Comparison of ENCODE assay signal across 38 cellular contexts in genomic region chr18:11276678-11277077, GRCh38.
"Had no signal": no experiment of that assay in that cellular context is flagged by ENCODE, and none has a peak within 500 bp of the region (broad histone marks: within the 10 kb centered on the region; RNA-seq: fewer than 3 reads in every experiment).

No MANE protein-coding gene starts in this region.

- H3K4me3 ChIP-seq: ascending aorta, cardiac muscle cell had no signal

- H3K36me3 Mint-ChIP-seq: activated CD8-positive, alpha-beta memory T cell treated with anti-CD3 and anti-CD28 coated beads, Interleukin-2, amount 10 ng/mL, durations not matched to agents 7 days and 5 days; activated naive CD4-positive, alpha-beta T cell treated with anti-CD3 and anti-CD28 coated beads, Interleukin-2, amount 10 ng/mL, durations not matched to agents 7 days and 5 days; activated naive CD4-positive, alpha-beta T cell treated with anti-CD3 and anti-CD28 coated beads, Interleukin-2, amount 50 U/mL, for 24 hours; activated naive CD8-positive, alpha-beta T cell; activated naive CD8-positive, alpha-beta T cell treated with anti-CD3 and anti-CD28 coated beads, Interleukin-2, amount 10 ng/mL, durations not matched to agents 7 days and 5 days; brain had no signal

- H3K27ac Mint-ChIP-seq: activated CD4-positive, alpha-beta memory T cell treated with anti-CD3 and anti-CD28 coated beads, Interleukin-2, amount 10 ng/mL, durations not matched to agents 7 days and 5 days; activated CD4-positive, alpha-beta T cell treated with anti-CD3 and anti-CD28 coated beads, Interleukin-2, amount 10 ng/mL, durations not matched to agents 7 days and 5 days; activated CD8-positive, alpha-beta memory T cell treated with anti-CD3 and anti-CD28 coated beads, Interleukin-2, amount 10 ng/mL, durations not matched to agents 7 days and 5 days; activated CD8-positive, alpha-beta T cell treated with anti-CD3 and anti-CD28 coated beads, Interleukin-2, amount 10 ng/mL, durations not matched to agents 7 days and 5 days; activated naive CD4-positive, alpha-beta T cell treated with anti-CD3 and anti-CD28 coated beads, Interleukin-2, amount 10 ng/mL, durations not matched to agents 7 days and 5 days; activated naive CD4-positive, alpha-beta T cell treated with anti-CD3 and anti-CD28 coated beads, Interleukin-2, amount 50 U/mL, for 24 hours; activated naive CD8-positive, alpha-beta T cell; activated naive CD8-positive, alpha-beta T cell treated with anti-CD3 and anti-CD28 coated beads, Interleukin-2, amount 10 ng/mL, durations not matched to agents 7 days and 5 days; activated naive CD8-positive, alpha-beta T cell treated with anti-CD3 and anti-CD28 coated beads, Interleukin-2, amount 50 U/mL, for 24 hours; activated T-cell treated with anti-CD3 and anti-CD28 coated beads, Interleukin-2, amount 50 U/mL, for 24 hours; activated T-helper 2 cell treated with anti-CD3 and anti-CD28 coated beads, Interferon-gamma antibody, Interleukin-2, Interleukin-4, amounts not matched to agents 10 μg/mL and 5 μg/mL and 100 μg/mL, durations not matched to agents 14 hours and 24 hours and 36 hours; brain; T-helper 1 cell treated with Interleukin-12 subunit alpha and Interleukin-12 subunit beta and Interleukin-4 antibody, amounts not matched to agents 30 μg/mL and 1 μg/mL, for 36 hours; T-helper 2 cell treated with Interferon-gamma antibody and Interleukin-4, amounts not matched to agents 5 μg/mL and 100 μg/mL, for 36 hours; WTC11 had no signal

- FAIRE-seq: bronchial epithelial cell had no signal

- H3K9me3 ChIP-seq: ascending aorta had no signal

- H3K27me3 Mint-ChIP-seq: activated CD4-positive, alpha-beta memory T cell treated with anti-CD3 and anti-CD28 coated beads, Interleukin-2, amount 10 ng/mL, durations not matched to agents 7 days and 5 days; activated CD4-positive, alpha-beta T cell treated with anti-CD3 and anti-CD28 coated beads, Interleukin-2, amount 10 ng/mL, durations not matched to agents 7 days and 5 days; activated CD8-positive, alpha-beta memory T cell treated with anti-CD3 and anti-CD28 coated beads, Interleukin-2, amount 10 ng/mL, durations not matched to agents 7 days and 5 days; activated naive CD4-positive, alpha-beta T cell treated with anti-CD3 and anti-CD28 coated beads, Interleukin-2, amount 10 ng/mL, durations not matched to agents 7 days and 5 days; activated naive CD4-positive, alpha-beta T cell treated with anti-CD3 and anti-CD28 coated beads, Interleukin-2, amount 50 U/mL, for 24 hours; activated naive CD8-positive, alpha-beta T cell; activated naive CD8-positive, alpha-beta T cell treated with anti-CD3 and anti-CD28 coated beads, Interleukin-2, amount 10 ng/mL, durations not matched to agents 7 days and 5 days; activated naive CD8-positive, alpha-beta T cell treated with anti-CD3 and anti-CD28 coated beads, Interleukin-2, amount 50 U/mL, for 24 hours; activated T-cell treated with anti-CD3 and anti-CD28 coated beads, Interleukin-2, amount 50 U/mL, for 24 hours; central memory CD8-positive, alpha-beta T cell had no signal

- H3K36me3 ChIP-seq: ascending aorta, cardiac muscle cell, WERI-Rb-1 had no signal

- H3K27ac ChIP-seq: ascending aorta, cardiac muscle cell, WERI-Rb-1 had no signal

- H3K9me3 Mint-ChIP-seq: activated CD4-positive, alpha-beta memory T cell treated with anti-CD3 and anti-CD28 coated beads, Interleukin-2, amount 10 ng/mL, durations not matched to agents 7 days and 5 days; activated CD4-positive, alpha-beta T cell treated with anti-CD3 and anti-CD28 coated beads, Interleukin-2, amount 10 ng/mL, durations not matched to agents 7 days and 5 days; activated naive CD8-positive, alpha-beta T cell treated with anti-CD3 and anti-CD28 coated beads, Interleukin-2, amount 10 ng/mL, durations not matched to agents 7 days and 5 days; activated T-cell treated with anti-CD3 and anti-CD28 coated beads, Interleukin-2, amount 50 U/mL, for 24 hours; activated T-helper 2 cell treated with anti-CD3 and anti-CD28 coated beads, Interferon-gamma antibody, Interleukin-2, Interleukin-4, amounts not matched to agents 10 μg/mL and 5 μg/mL and 100 μg/mL, durations not matched to agents 14 hours and 24 hours and 36 hours; T-helper 2 cell treated with Interferon-gamma antibody and Interleukin-4, amounts not matched to agents 5 μg/mL and 100 μg/mL, for 36 hours had no signal

- H3K4me1 Mint-ChIP-seq: activated CD4-positive, alpha-beta memory T cell treated with anti-CD3 and anti-CD28 coated beads, Interleukin-2, amount 10 ng/mL, durations not matched to agents 7 days and 5 days; activated CD4-positive, alpha-beta T cell treated with anti-CD3 and anti-CD28 coated beads, Interleukin-2, amount 10 ng/mL, durations not matched to agents 7 days and 5 days; activated CD8-positive, alpha-beta memory T cell treated with anti-CD3 and anti-CD28 coated beads, Interleukin-2, amount 10 ng/mL, durations not matched to agents 7 days and 5 days; activated naive CD4-positive, alpha-beta T cell treated with anti-CD3 and anti-CD28 coated beads, Interleukin-2, amount 10 ng/mL, durations not matched to agents 7 days and 5 days; activated naive CD4-positive, alpha-beta T cell treated with anti-CD3 and anti-CD28 coated beads, Interleukin-2, amount 50 U/mL, for 24 hours; activated naive CD8-positive, alpha-beta T cell treated with anti-CD3 and anti-CD28 coated beads, Interleukin-2, amount 10 ng/mL, durations not matched to agents 7 days and 5 days; activated naive CD8-positive, alpha-beta T cell treated with anti-CD3 and anti-CD28 coated beads, Interleukin-2, amount 50 U/mL, for 24 hours; brain; central memory CD8-positive, alpha-beta T cell had no signal

- H3K4me3 Mint-ChIP-seq: activated CD4-positive, alpha-beta memory T cell treated with anti-CD3 and anti-CD28 coated beads, Interleukin-2, amount 10 ng/mL, durations not matched to agents 7 days and 5 days; activated CD4-positive, alpha-beta T cell treated with anti-CD3 and anti-CD28 coated beads, Interleukin-2, amount 10 ng/mL, durations not matched to agents 7 days and 5 days; activated CD8-positive, alpha-beta memory T cell treated with anti-CD3 and anti-CD28 coated beads, Interleukin-2, amount 10 ng/mL, durations not matched to agents 7 days and 5 days; activated CD8-positive, alpha-beta T cell treated with anti-CD3 and anti-CD28 coated beads, Interleukin-2, amount 10 ng/mL, durations not matched to agents 7 days and 5 days; activated naive CD4-positive, alpha-beta T cell treated with anti-CD3 and anti-CD28 coated beads, Interleukin-2, amount 10 ng/mL, durations not matched to agents 7 days and 5 days; activated naive CD4-positive, alpha-beta T cell treated with anti-CD3 and anti-CD28 coated beads, Interleukin-2, amount 50 U/mL, for 24 hours; activated naive CD8-positive, alpha-beta T cell; activated naive CD8-positive, alpha-beta T cell treated with anti-CD3 and anti-CD28 coated beads, Interleukin-2, amount 10 ng/mL, durations not matched to agents 7 days and 5 days; activated naive CD8-positive, alpha-beta T cell treated with anti-CD3 and anti-CD28 coated beads, Interleukin-2, amount 50 U/mL, for 24 hours; activated T-cell treated with anti-CD3 and anti-CD28 coated beads, Interleukin-2, amount 50 U/mL, for 24 hours; brain; central memory CD8-positive, alpha-beta T cell; T-helper 1 cell treated with Interleukin-12 subunit alpha and Interleukin-12 subunit beta and Interleukin-4 antibody, amounts not matched to agents 30 μg/mL and 1 μg/mL, for 36 hours; T-helper 2 cell treated with Interferon-gamma antibody and Interleukin-4, amounts not matched to agents 5 μg/mL and 100 μg/mL, for 36 hours; WTC11 had no signal

- H3K27me3 ChIP-seq: ascending aorta, cardiac muscle cell had no signal

- H3K4me1 ChIP-seq: ascending aorta had no signal

- ATAC-seq: activated CD4-positive, CD25-positive, alpha-beta regulatory T cell treated with anti-CD3 and anti-CD28 coated beads, Interleukin-2, amount 50 U/mL, for 24 hours; activated CD8-positive, alpha-beta memory T cell treated with anti-CD3 and anti-CD28 coated beads, Interleukin-2, amount 10 ng/mL, durations not matched to agents 7 days and 5 days; activated CD8-positive, alpha-beta T cell treated with anti-CD3 and anti-CD28 coated beads, Interleukin-2, amount 10 ng/mL, durations not matched to agents 7 days and 5 days; activated naive CD8-positive, alpha-beta T cell treated with anti-CD3 and anti-CD28 coated beads, Interleukin-2, amount 50 U/mL, for 24 hours; WTC11 had no signal

- DNase-seq: activated CD4-positive, alpha-beta memory T cell treated with anti-CD3 and anti-CD28 coated beads, Interleukin-2, amount 10 ng/mL, durations not matched to agents 7 days and 5 days; activated CD4-positive, alpha-beta T cell treated with anti-CD3 and anti-CD28 coated beads for 4 hours; activated CD4-positive, alpha-beta T cell treated with anti-CD3 and anti-CD28 coated beads, Interleukin-2, amount 10 ng/mL, durations not matched to agents 7 days and 5 days; activated CD4-positive, alpha-beta T cell treated with anti-CD3 and anti-CD28 coated beads, Interleukin-2, amount 50 U/mL, for 48 hours; activated CD4-positive, CD25-positive, alpha-beta regulatory T cell; activated CD8-positive, alpha-beta memory T cell treated with anti-CD3 and anti-CD28 coated beads for 24 hours; activated CD8-positive, alpha-beta memory T cell treated with anti-CD3 and anti-CD28 coated beads, Interleukin-2, amount 10 ng/mL, durations not matched to agents 7 days and 5 days; activated CD8-positive, alpha-beta memory T cell treated with anti-CD3 and anti-CD28 coated beads, Interleukin-2, amount 50 U/mL, for 48 hours; activated CD8-positive, alpha-beta T cell treated with anti-CD3 and anti-CD28 coated beads, Interleukin-2, amount 10 ng/mL, durations not matched to agents 7 days and 5 days; activated effector memory CD4-positive, alpha-beta T cell treated with Interleukin-2 at 50 U/mL for 16 hours; activated gamma-delta T cell; activated naive CD4-positive, alpha-beta T cell treated with anti-CD3 and anti-CD28 coated beads, Interleukin-2, amount 10 ng/mL, durations not matched to agents 7 days and 5 days; activated naive CD4-positive, alpha-beta T cell treated with Interleukin-2 at 50 U/mL for 16 hours; activated naive CD8-positive, alpha-beta T cell treated with anti-CD3 and anti-CD28 coated beads, Interleukin-2, amount 10 ng/mL, durations not matched to agents 7 days and 5 days; activated naive CD8-positive, alpha-beta T cell treated with anti-CD3 and anti-CD28 coated beads, Interleukin-2, amount 50 U/mL, for 24 hours; activated T-cell treated with anti-CD3 and anti-CD28 coated beads, Interleukin-2, amount 50 U/mL, for 24 hours; activated T-cell treated with anti-CD3 and anti-CD28 coated beads, Interleukin-2, amount 50 U/mL, for 48 hours; amygdala; anterior cingulate cortex; caudate nucleus; cerebellar nuclear complex; SW 1271; T-helper 1 cell; T-helper 2 cell; T-helper 9 cell; WERI-Rb-1 had no signal
